ENCODE assay signal across 9 cellular contexts in genomic region chr17:54426287-54426886, GRCh38.
DNase-seq lines count a peak whose midpoint lies in the region; ATAC-seq and TF ChIP-seq lines count a peak whose summit lies in the region.
"Had no signal": no experiment of that assay in that cellular context is flagged by ENCODE, and none has a peak within 500 bp of the region (broad histone marks: within the 10 kb centered on the region; RNA-seq: fewer than 3 reads in every experiment).

No MANE protein-coding gene starts in this region.

- H3K4me3 ChIP-seq in BE2C (ENCODE audit: low read depth, low read length): no peak overlapping the region
- H3K4me3 ChIP-seq in HL-60 (replicated peaks; ENCODE audit: insufficient read depth, low read length): no peak overlapping the region

- no peaks in the 10 kb centered on the region for H3K4me1 ChIP-seq in BE2C

- no peak for ATAC-seq in HG03108 (IDR thresholded peaks at IDR 0.05; ENCODE audit: unreplicated experiment)
- ATAC-seq: stimulated activated naive B cell treated with anti-CD40 and anti-IgM and Interleukin-4, amounts not matched to agents 10 μg/mL and 1 μg/mL and 100 μg/mL, for 72 hours had no signal

- TF ChIP-seq CTCF in BE2C (IDR thresholded peaks at IDR 0.05; ENCODE audit: low read depth, low read length) (peak; percentile 71), HL-60 (IDR thresholded peaks at IDR 0.05; ENCODE audit: insufficient read depth, low read length) (peak; percentile 33)

- H3K27ac ChIP-seq in HL-60 (replicated peaks): no peak overlapping the region

- H3K27me3 ChIP-seq in BE2C (no peaks in the 10 kb centered on the region), HL-60 (ENCODE audit: insufficient read depth, poor library complexity, severe bottlenecking) (no peaks in the 10 kb centered on the region)

- H3K9me3 ChIP-seq in BE2C: no peaks in the 10 kb centered on the region

- DNase-seq in BE2C (peak; percentile 24), HL-60 (ENCODE audit: low read depth in 1 of 2, low spot score in 1 of 2) (peak in 1 of 2 experiments; percentile 27), RPMI8226 (peak; percentile 37), iPS-NIHi7 (ENCODE audit: extremely low spot score) (peak; percentile 40), NCI-H1436 (lab: John Stamatoyannopoulos, UW) (no peak), NCI-H2029 treated with DMSO at 0.1 percent for 48 hours (lab: John Stamatoyannopoulos, UW) (no peak), GM19240 (ENCODE audit: insufficient read length, low spot score) (no peak)
- DNase-seq: stimulated activated naive B cell treated with anti-CD40 and anti-IgM and Interleukin-4, amounts not matched to agents 10 μg/mL and 1 μg/mL and 100 μg/mL, for 72 hours had no signal

- H3K36me3 ChIP-seq in BE2C: no peaks in the 10 kb centered on the region

Comparison
In these comparisons a context has a peak if more than half of its experiments do, and no peak if none do; other contexts are left out.
1. DNase-seq: peak in BE2C (single experiment), RPMI8226 (single experiment) and iPS-NIHi7 (single experiment); none in NCI-H1436 (single experiment), NCI-H2029 treated with DMSO at 0.1 percent for 48 hours (single experiment) and GM19240 (single experiment).